In genomic region chr1:55632058-55632457, GRCh38 we compare ENCODE assay signal across 13 cellular contexts.
A peak's percentile ranks its signal among the peaks of the same experiment; 100 is the strongest.
DNase-seq lines count a peak whose midpoint lies in the region; ATAC-seq, FAIRE-seq and TF ChIP-seq lines count a peak whose summit lies in the region.
"Had no signal": no experiment of that assay in that cellular context is flagged by ENCODE, and none has a peak within 500 bp of the region (broad histone marks: within the 10 kb centered on the region; RNA-seq: fewer than 3 reads in every experiment).

No MANE protein-coding gene starts in this region.

- dilution Hi-C loops in mammary epithelial cell (cut with HindIII; ENCODE audit: low sequenced_read_pairs) = no loop called here

- no peaks in the 10 kb centered on the region for H3K27me3 Mint-ChIP-seq in activated T-helper 2 cell treated with anti-CD3 and anti-CD28 coated beads, Interferon-gamma antibody, Interleukin-2, Interleukin-4, amounts not matched to agents 10 μg/mL and 5 μg/mL and 100 μg/mL, durations not matched to agents 14 hours and 24 hours and 36 hours (ENCODE audit: low read depth)
- peaks cover 7% of the 10 kb centered on the region for H3K27me3 Mint-ChIP-seq in activated CD8-positive, alpha-beta T cell treated with anti-CD3 and anti-CD28 coated beads for 36 hours

- DNase-seq in AG04449 (ENCODE audit: low read depth, low spot score) (peak; percentile 45), HS-27A (ENCODE audit: low read depth) (peak; percentile 77), mammary epithelial cell (peak; percentile 72), kidney glomerular epithelial cell (lab: John Stamatoyannopoulos, UW) (peak; percentile 7), left colon (no peak), frontal cortex (ENCODE audit: low spot score in 2 of 2) (no peak)
- no peak for DNase-seq in activated T-helper 2 cell treated with anti-CD3 and anti-CD28 coated beads, Interferon-gamma antibody, Interleukin-2, Interleukin-4, amounts not matched to agents 10 μg/mL and 5 μg/mL and 100 μg/mL, durations not matched to agents 14 hours and 24 hours and 36 hours (ENCODE audit: low spot score)
- DNase-seq in activated CD8-positive, alpha-beta T cell treated with anti-CD3 and anti-CD28 coated beads for 36 hours = no peak
- DNase-seq: H7, transverse colon, WERI-Rb-1 had no signal

- H3K9me3 Mint-ChIP-seq in activated T-helper 2 cell treated with anti-CD3 and anti-CD28 coated beads, Interferon-gamma antibody, Interleukin-2, Interleukin-4, amounts not matched to agents 10 μg/mL and 5 μg/mL and 100 μg/mL, durations not matched to agents 14 hours and 24 hours and 36 hours = no peaks in the 10 kb centered on the region
- H3K9me3 Mint-ChIP-seq in activated CD8-positive, alpha-beta T cell treated with anti-CD3 and anti-CD28 coated beads for 36 hours = no peaks in the 10 kb centered on the region

- H4K20me1 ChIP-seq in mammary epithelial cell (ENCODE audit: insufficient read depth, low read length) = no peaks in the 10 kb centered on the region

- CTCF ChIA-PET in AG04449 (lab: Yijun Ruan, JAX) (no interaction called here), mammary epithelial cell (lab: Charles Lee; ENCODE audit: low non-redundant PET) (no interaction called here)
- CTCF ChIA-PET in activated CD8-positive, alpha-beta T cell treated with anti-CD3 and anti-CD28 coated beads for 36 hours (lab: Charles Lee) = no interaction called here

- no peak overlapping the region for H3K4me3 ChIP-seq in AG04449 (ENCODE audit: low read depth, low read length)
- no peak overlapping the region for H3K4me3 ChIP-seq in mammary epithelial cell (replicated peaks in 1 of 3; ENCODE audit: insufficient read depth in 1 of 3, low read depth in 2 of 3, low read length in 3 of 3)
- H3K4me3 ChIP-seq: transverse colon had no signal

- H2AFZ ChIP-seq in mammary epithelial cell (ENCODE audit: low read depth, low read length) = peak overlapping the region; percentile 6

- H3K9ac ChIP-seq in mammary epithelial cell (ENCODE audit: insufficient read depth, low read length) = no peak overlapping the region

- intact Hi-C loops in mammary epithelial cell (cut with micrococcal nuclease) = loop anchor here (5.0 kb wide), 1 partner anchor 50 kb away; no protein-coding TSS in a partner anchor
- intact Hi-C loops in activated T-helper 2 cell treated with anti-CD3 and anti-CD28 coated beads, Interferon-gamma antibody, Interleukin-2, Interleukin-4, amounts not matched to agents 10 μg/mL and 5 μg/mL and 100 μg/mL, durations not matched to agents 14 hours and 24 hours and 36 hours (cut with micrococcal nuclease) = no loop called here
- intact Hi-C loops in activated CD8-positive, alpha-beta T cell treated with anti-CD3 and anti-CD28 coated beads for 36 hours (cut with micrococcal nuclease) = no loop called here
- intact Hi-C loops in left colon (cut with DNase I, micrococcal nuclease) = no loop called here

- no TSS peak for BruUV-seq in mammary epithelial cell (replicated peaks; lab: Mats Ljungman, UMichigan)

- in situ Hi-C loops in mammary epithelial cell (cut with MboI; ENCODE audit: low sequenced_read_pairs in 2 of 2) = no loop called here

- no peak overlapping the region for H3K4me3 Mint-ChIP-seq in activated T-helper 2 cell treated with anti-CD3 and anti-CD28 coated beads, Interferon-gamma antibody, Interleukin-2, Interleukin-4, amounts not matched to agents 10 μg/mL and 5 μg/mL and 100 μg/mL, durations not matched to agents 14 hours and 24 hours and 36 hours (ENCODE audit: low read depth)
- no peak overlapping the region for H3K4me3 Mint-ChIP-seq in activated CD8-positive, alpha-beta T cell treated with anti-CD3 and anti-CD28 coated beads for 36 hours

- H3K4me1 Mint-ChIP-seq in activated T-helper 2 cell treated with anti-CD3 and anti-CD28 coated beads, Interferon-gamma antibody, Interleukin-2, Interleukin-4, amounts not matched to agents 10 μg/mL and 5 μg/mL and 100 μg/mL, durations not matched to agents 14 hours and 24 hours and 36 hours (ENCODE audit: low read depth) = no peaks in the 10 kb centered on the region
- H3K4me1 Mint-ChIP-seq in activated CD8-positive, alpha-beta T cell treated with anti-CD3 and anti-CD28 coated beads for 36 hours (ENCODE audit: low read depth) = no peaks in the 10 kb centered on the region

- H3K27ac Mint-ChIP-seq in activated T-helper 2 cell treated with anti-CD3 and anti-CD28 coated beads, Interferon-gamma antibody, Interleukin-2, Interleukin-4, amounts not matched to agents 10 μg/mL and 5 μg/mL and 100 μg/mL, durations not matched to agents 14 hours and 24 hours and 36 hours = no peak overlapping the region
- no peak overlapping the region for H3K27ac Mint-ChIP-seq in activated CD8-positive, alpha-beta T cell treated with anti-CD3 and anti-CD28 coated beads for 36 hours
- H3K27ac Mint-ChIP-seq: CD14-positive monocyte had no signal

- POLR2A ChIA-PET in AG04449 (lab: Yijun Ruan, JAX) = interaction anchor here (0.7 kb wide), 1 partner anchor 933 kb away, joined by 6 read pairs; no protein-coding TSS in a partner anchor
- POLR2A ChIA-PET in activated CD8-positive, alpha-beta T cell treated with anti-CD3 and anti-CD28 coated beads for 36 hours (lab: Charles Lee) = no interaction called here

- no peaks in the 10 kb centered on the region for H3K9me3 ChIP-seq in mammary epithelial cell (replicated peaks; ENCODE audit: insufficient read depth, low read length)
- H3K9me3 ChIP-seq: transverse colon had no signal

- H3K79me2 ChIP-seq in mammary epithelial cell (ENCODE audit: insufficient read depth, low read length) = no peaks in the 10 kb centered on the region

- 2% methylated on average over 3 of the region's 3 CpGs for WGBS in mammary epithelial cell (ENCODE audit: low coverage, missing lambda C conversion rate)

- no peaks in the 10 kb centered on the region for H3K36me3 Mint-ChIP-seq in activated T-helper 2 cell treated with anti-CD3 and anti-CD28 coated beads, Interferon-gamma antibody, Interleukin-2, Interleukin-4, amounts not matched to agents 10 μg/mL and 5 μg/mL and 100 μg/mL, durations not matched to agents 14 hours and 24 hours and 36 hours (ENCODE audit: low read depth)
- H3K36me3 Mint-ChIP-seq in activated CD8-positive, alpha-beta T cell treated with anti-CD3 and anti-CD28 coated beads for 36 hours (ENCODE audit: low read depth) = no peaks in the 10 kb centered on the region
- H3K36me3 Mint-ChIP-seq: CD14-positive monocyte had no signal

- no peak for FAIRE-seq in frontal cortex (lab: Jason Lieb, UNC)

- H3K4me1 ChIP-seq in mammary epithelial cell (ENCODE audit: insufficient read depth, low read length) = peaks cover 18% of the 10 kb centered on the region

- no peak for TF ChIP-seq CTCF in AG04449 (IDR thresholded peaks at IDR 0.05; ENCODE audit: insufficient read depth, low read length, missing control alignments)
- TF ChIP-seq CTCF in mammary epithelial cell (conservative IDR thresholded peaks at IDR 0.05 in 1 of 2, IDR thresholded peaks at IDR 0.05 in 1 of 2; ENCODE audit: extremely low read depth in 1 of 2, insufficient read depth in 1 of 2, low read depth in 1 of 2, low read length in 2 of 2) = no peak
- no peak for TF ChIP-seq CTCF in activated CD8-positive, alpha-beta T cell treated with anti-CD3 and anti-CD28 coated beads for 36 hours (IDR thresholded peaks at IDR 0.05)

- H3K27ac ChIP-seq in mammary epithelial cell (ENCODE audit: insufficient read depth, low read depth, low read length) = peak overlapping the region; percentile 49
- H3K27ac ChIP-seq: transverse colon, WERI-Rb-1 had no signal

- H3K36me3 ChIP-seq in mammary epithelial cell (ENCODE audit: insufficient read depth, low read length) = no peaks in the 10 kb centered on the region
- H3K36me3 ChIP-seq: transverse colon, WERI-Rb-1 had no signal

- no peaks in the 10 kb centered on the region for H3K27me3 ChIP-seq in mammary epithelial cell (ENCODE audit: insufficient read depth, low read length)
- H3K27me3 ChIP-seq: transverse colon had no signal

- ATAC-seq in activated CD8-positive, alpha-beta T cell treated with anti-CD3 and anti-CD28 coated beads for 36 hours = no peak
- ATAC-seq in left colon = no peak
- ATAC-seq: sciatic nerve had no signal

- peak overlapping the region; percentile 25 for H3K4me2 ChIP-seq in mammary epithelial cell (ENCODE audit: insufficient read depth, low read depth, low read length)

Comparison
In these comparisons a context has a peak if more than half of its experiments do, and no peak if none do; other contexts are left out.
1. DNase-seq: peak in AG04449 (single experiment), HS-27A (single experiment), mammary epithelial cell (single experiment) and kidney glomerular epithelial cell (single experiment); none in activated T-helper 2 cell treated with anti-CD3 and anti-CD28 coated beads, Interferon-gamma antibody, Interleukin-2, Interleukin-4, amounts not matched to agents 10 μg/mL and 5 μg/mL and 100 μg/mL, durations not matched to agents 14 hours and 24 hours and 36 hours (single experiment), activated CD8-positive, alpha-beta T cell treated with anti-CD3 and anti-CD28 coated beads for 36 hours (single experiment), left colon (0 of 2) and frontal cortex (0 of 2).